In the genomic region with DNA sequence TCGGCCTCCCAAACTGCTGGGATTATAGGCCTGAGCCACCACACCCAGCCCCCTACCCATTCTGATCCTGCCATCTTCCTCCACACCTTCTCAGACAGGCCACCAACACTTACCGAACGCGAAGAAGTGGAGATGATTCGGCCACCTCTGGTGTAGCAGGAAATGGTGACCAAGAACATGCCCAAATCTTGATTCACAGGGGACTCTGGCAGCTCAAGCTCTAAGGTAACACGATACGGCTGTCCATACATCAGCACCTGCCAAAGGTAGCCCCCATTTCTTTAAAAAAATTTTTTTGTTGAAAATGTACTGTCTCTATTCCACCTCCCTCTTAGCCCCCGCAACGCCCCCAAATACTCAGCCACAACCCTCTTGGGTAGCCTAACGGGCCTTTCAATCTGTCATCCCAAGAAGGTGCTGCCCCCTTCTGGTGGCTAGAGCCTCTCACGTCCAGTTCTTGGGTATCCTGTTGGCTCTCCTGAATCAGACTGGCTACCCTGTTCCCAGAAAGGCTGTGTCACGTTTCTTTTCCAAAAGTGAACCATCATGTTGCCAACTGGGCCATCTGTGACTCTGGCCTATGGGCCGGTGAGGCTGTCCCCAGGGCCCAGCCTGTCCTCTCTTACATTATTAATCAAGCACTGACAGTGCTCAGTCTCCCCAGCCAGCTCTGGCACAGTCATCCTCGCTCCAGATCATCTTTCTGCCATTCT, we compare ENCODE assay signal across 9 cellular contexts. TPM values are rescaled to one million over a fixed set of nuclear protein-coding genes. Genes with fewer than 3 reads are reported as not detected.
DNase-seq lines count a peak whose midpoint lies in the region; ATAC-seq and TF ChIP-seq lines count a peak whose summit lies in the region.
"Had no signal": no experiment of that assay in that cellular context is flagged by ENCODE, and none has a peak within 500 bp of the region (broad histone marks: within the 10 kb centered on the region; RNA-seq: fewer than 3 reads in every experiment).

No MANE protein-coding gene starts in this region.

- peak; percentile 92 for ATAC-seq in IMR-90 (ENCODE audit: low read depth)
- ATAC-seq in gastroesophageal sphincter, result peak; percentile 81
- ATAC-seq in upper lobe of left lung (ENCODE audit: low FRiP score in 2 of 2), result peak; percentile 87 to 88
- ATAC-seq in GM19328 (IDR thresholded peaks at IDR 0.05; ENCODE audit: unreplicated experiment), result no peak

- no peak overlapping the region for H2BK12ac ChIP-seq in trophoblast cell (ENCODE audit: low read length)

- no peak overlapping the region for H3K9ac ChIP-seq in IMR-90 (ENCODE audit: low read depth, low read length)
- H3K9ac ChIP-seq in trophoblast cell (ENCODE audit: low read length), result no peak overlapping the region

- POLR2A ChIA-PET in IMR-90 (lab: Charles Lee; ENCODE audit: unreplicated experiment), result interaction anchor here (0.7 kb wide), 1 partner anchor 152 kb away, joined by 8 read pairs; no protein-coding TSS in a partner anchor

- no peak overlapping the region for H2BK120ac ChIP-seq in IMR-90 (ENCODE audit: low read depth, low read length)
- no peak overlapping the region for H2BK120ac ChIP-seq in trophoblast cell (ENCODE audit: insufficient read depth, low read length, poor library complexity)

- dilution Hi-C loops in IMR-90 (cut with HindIII; ENCODE audit: low sequenced_read_pairs, unreplicated experiment), result no loop called here

- H4K91ac ChIP-seq in IMR-90 (ENCODE audit: insufficient read depth, low read depth, low read length), result no peak overlapping the region
- no peak overlapping the region for H4K91ac ChIP-seq in trophoblast cell (ENCODE audit: low read depth, low read length)

- DNase-seq in D341Med (ENCODE audit: low spot score), result peak; percentile 77
- DNase-seq in IMR-90, result peak; percentile 82
- peak; percentile 74 to 88 for DNase-seq in SJSA1 (ENCODE audit: low read depth in 1 of 2, low spot score in 2 of 2)
- peak; percentile 15 to 65 (median 51) for DNase-seq in activated naive CD4-positive, alpha-beta T cell (lab: John Stamatoyannopoulos, UW)
- peak; percentile 71 to 83 for DNase-seq in trophoblast cell
- peak in 1 of 2 donors; percentile 86 for DNase-seq in upper lobe of left lung

- H3K9me3 ChIP-seq in IMR-90 (ENCODE audit: control insufficient read depth, insufficient read depth, low read length) (no peaks in the 10 kb centered on the region), SJSA1 (replicated peaks) (no peaks in the 10 kb centered on the region), gastroesophageal sphincter (no peaks in the 10 kb centered on the region), trophoblast cell (ENCODE audit: insufficient read depth, low read depth, low read length) (no peaks in the 10 kb centered on the region), upper lobe of left lung (no peaks in the 10 kb centered on the region)

- TF ChIP-seq POLR2A in IMR-90 (IDR thresholded peaks at IDR 0.05; ENCODE audit: low read depth, low read length) (no peak), gastroesophageal sphincter (IDR thresholded peaks at IDR 0.05) (no peak), upper lobe of left lung (IDR thresholded peaks at IDR 0.05) (no peak)

- H3K4ac ChIP-seq in IMR-90 (ENCODE audit: low read depth, low read length), result no peak overlapping the region; the same call in 1 of the 2 replicates
- no peak overlapping the region for H3K4ac ChIP-seq in trophoblast cell (ENCODE audit: low read depth, low read length)

- H3K4me2 ChIP-seq in IMR-90 (ENCODE audit: low read depth, low read length), result no peak overlapping the region
- no peak overlapping the region for H3K4me2 ChIP-seq in trophoblast cell (ENCODE audit: low read length)

- H3K4me1 ChIP-seq in IMR-90 (ENCODE audit: control insufficient read depth, insufficient read depth, low read length) (peaks cover 2% of the 10 kb centered on the region; the same call in 1 of the 2 replicates), SJSA1 (replicated peaks) (peaks cover 6% of the 10 kb centered on the region), gastroesophageal sphincter (peaks cover 0 to 26% (median 8%) of the 10 kb centered on the region in 3 donors), trophoblast cell (ENCODE audit: control insufficient read depth in 1 of 2, insufficient read depth in 2 of 2, low read length in 2 of 2) (no peaks in the 10 kb centered on the region), upper lobe of left lung (peaks cover 0 to 8% (median 0%) of the 10 kb centered on the region in 4 donors)

- peak overlapping the region; percentile 28; the same call in 1 of the 2 replicates for H2AK5ac ChIP-seq in IMR-90 (ENCODE audit: low read depth, low read length)
- no peak overlapping the region for H2AK5ac ChIP-seq in trophoblast cell (ENCODE audit: low read length)

- H3K18ac ChIP-seq in IMR-90 (ENCODE audit: low read depth, low read length), result no peak overlapping the region
- H3K18ac ChIP-seq in trophoblast cell (ENCODE audit: low read length), result no peak overlapping the region

- TF ChIP-seq CTCF in IMR-90 (conservative IDR thresholded peaks at IDR 0.05; ENCODE audit: low read depth, low read length), result peak; percentile 73
- peak in 3 of 4 experiments; percentile 70 to 83 (median 72) for TF ChIP-seq CTCF in gastroesophageal sphincter (IDR thresholded peaks at IDR 0.05)
- TF ChIP-seq CTCF in upper lobe of left lung (IDR thresholded peaks at IDR 0.05), result peak; percentile 57 to 80 (median 66)

- H3K56ac ChIP-seq in IMR-90 (ENCODE audit: extremely low read depth, insufficient read depth, low read length), result no peak overlapping the region

- no TSS peak for BruUV-seq in IMR-90 (replicated peaks; lab: Mats Ljungman, UMichigan)

- no peak overlapping the region; the same call in 1 of the 2 replicates for H3K14ac ChIP-seq in IMR-90 (replicated peaks; ENCODE audit: low read depth, low read length)
- H3K14ac ChIP-seq in trophoblast cell (ENCODE audit: low read length), result no peak overlapping the region

- TF ChIP-seq EP300 in gastroesophageal sphincter (IDR thresholded peaks at IDR 0.05) (no peak), upper lobe of left lung (IDR thresholded peaks at IDR 0.05) (no peak)

- H3K4me3 ChIP-seq in IMR-90 (ENCODE audit: insufficient read depth, low read depth, low read length) (no peak overlapping the region), SJSA1 (no peak overlapping the region), gastroesophageal sphincter (no peak overlapping the region), trophoblast cell (ENCODE audit: low read depth, low read length) (no peak overlapping the region), upper lobe of left lung (no peak overlapping the region)

- H3K36me3 ChIP-seq in IMR-90 (ENCODE audit: control insufficient read depth, insufficient read depth, low read length), result peaks cover 22% of the 10 kb centered on the region
- peaks cover 64% of the 10 kb centered on the region for H3K36me3 ChIP-seq in SJSA1
- H3K36me3 ChIP-seq in gastroesophageal sphincter, result peaks cover 0 to 51% of the 10 kb centered on the region in 2 donors
- peaks cover 41 to 44% of the 10 kb centered on the region in 2 experiments for H3K36me3 ChIP-seq in trophoblast cell (ENCODE audit: control insufficient read depth in 1 of 2, insufficient read depth in 2 of 2, low read length in 2 of 2)
- H3K36me3 ChIP-seq in upper lobe of left lung, result peaks cover 3 to 43% (median 32%) of the 10 kb centered on the region in 4 donors

- H4K8ac ChIP-seq in IMR-90 (ENCODE audit: low read depth in 2 of 2, low read length in 2 of 2) (no peak overlapping the region), trophoblast cell (ENCODE audit: low read depth, low read length) (no peak overlapping the region)

- CTCF ChIA-PET in IMR-90 (lab: Yijun Ruan, JAX), result interaction anchor here (0.6 to 3.0 kb wide), 5 partner anchors 9 to 300 kb away, joined by 3 to 11 read pairs (median 4); no protein-coding TSS in a partner anchor

- H2BK5ac ChIP-seq in IMR-90 (ENCODE audit: low read depth, low read length, poor library complexity, severe bottlenecking) (no peak overlapping the region), trophoblast cell (ENCODE audit: low read depth, low read length, poor library complexity) (no peak overlapping the region)

- H4K20me1 ChIP-seq in IMR-90 (ENCODE audit: insufficient read depth, low read length), result 0 out of 2 replicates have a peak, but pooled peaks cover 6% of the 10 kb centered on the region

- H3K9me1 ChIP-seq in IMR-90 (ENCODE audit: insufficient read depth, low read length), result peaks cover 6% of the 10 kb centered on the region; the same call in 1 of the 2 replicates

- H3K23ac ChIP-seq in IMR-90 (ENCODE audit: low read depth, low read length) (no peak overlapping the region), trophoblast cell (ENCODE audit: low read length) (no peak overlapping the region)

- in situ Hi-C loops in IMR-90 (cut with MboI; ENCODE audit: low sequenced_read_pairs), result loop anchor here (10.0 kb wide), 1 partner anchor 300 kb away; no protein-coding TSS in a partner anchor

- 28% methylated on average over 5 of the region's 14 CpGs; no CpG with 5 or more reads in 1 of the 2 experiments for WGBS in IMR-90 (ENCODE audit: extremely low coverage in 2 of 2, insufficient read length in 1 of 2), 2 experiments
- WGBS in gastroesophageal sphincter (ENCODE audit: low coverage in 1 of 2), 2 donors, result 38 to 44% methylated on average over 6 to 11 of the region's 14 CpGs
- WGBS in trophoblast cell (ENCODE audit: extremely low coverage, insufficient coverage, insufficient read length), result no CpG with 5 or more reads among the region's 14 CpGs
- 45 to 53% methylated on average over 14 of the region's 14 CpGs for WGBS in upper lobe of left lung, 2 donors

- no peaks in the 10 kb centered on the region for H3K79me2 ChIP-seq in trophoblast cell (ENCODE audit: control insufficient read depth, insufficient read depth, low read length, poor library complexity)

- no peak overlapping the region for H2BK15ac ChIP-seq in IMR-90 (ENCODE audit: low read depth, low read length)

- no peak overlapping the region for H4K12ac ChIP-seq in trophoblast cell (ENCODE audit: low read depth, low read length)

- H3K79me1 ChIP-seq in IMR-90 (ENCODE audit: low read depth in 1 of 2, low read length in 2 of 2), result peaks cover 0 to 7% of the 10 kb centered on the region in 2 experiments; a peak in 2 of 4 replicates
- H3K79me1 ChIP-seq in trophoblast cell (ENCODE audit: low read length), result no peaks in the 10 kb centered on the region

- H4K5ac ChIP-seq in IMR-90 (ENCODE audit: low read depth, low read length), result no peak overlapping the region

- H3K27ac ChIP-seq in IMR-90 (ENCODE audit: insufficient read depth, low read length), result no peak overlapping the region
- H3K27ac ChIP-seq in SJSA1, result no peak overlapping the region
- H3K27ac ChIP-seq in gastroesophageal sphincter, result peak overlapping the region in 1 of 4 donors; percentile 24
- no peak overlapping the region for H3K27ac ChIP-seq in trophoblast cell (ENCODE audit: low read depth, low read length)
- H3K27ac ChIP-seq in upper lobe of left lung, result no peak overlapping the region

- TF ChIP-seq RAD21 in IMR-90 (IDR thresholded peaks at IDR 0.05; ENCODE audit: low read length), result peak; percentile 72

- intact Hi-C loops in IMR-90 (cut with micrococcal nuclease), result loop anchor here (1.0 to 10.0 kb wide), 4 partner anchors 14 to 314 kb away; partner anchors contain the start of gene TUT1

- H3K27me3 ChIP-seq in IMR-90 (ENCODE audit: control insufficient read depth, insufficient read depth, low read length) (no peaks in the 10 kb centered on the region), SJSA1 (replicated peaks) (no peaks in the 10 kb centered on the region), gastroesophageal sphincter (no peaks in the 10 kb centered on the region), trophoblast cell (ENCODE audit: insufficient read depth, low read length) (no peaks in the 10 kb centered on the region), upper lobe of left lung (no peaks in the 10 kb centered on the region)

- H2AK9ac ChIP-seq in IMR-90 (replicated peaks; ENCODE audit: low read depth, low read length, poor library complexity), result peak overlapping the region; percentile 73

- H2BK20ac ChIP-seq in IMR-90 (ENCODE audit: low read depth, low read length), result no peak overlapping the region

- H2AFZ ChIP-seq in IMR-90 (replicated peaks; ENCODE audit: low read length, poor library complexity) (peak overlapping the region; percentile 44), trophoblast cell (ENCODE audit: insufficient read depth, low read length, poor library complexity) (no peak overlapping the region)

RNA-seq across cellular contexts. Expression of gene LRRN4CL, which starts 5.3 kb away (rescaled TPM):
- total RNA-seq in IMR-90 (2012; rRNA removed) (0.28 and 0.36 TPM in 2 replicates), gastroesophageal sphincter (10 to 100 TPM; 20.1 to 42.1 (median 32.1) TPM), upper lobe of left lung (1 to 10 TPM in 5 of 6 donors, under 1 TPM in 1; 0.61 to 6.4 (median 1.8) TPM)
- 0.84 and 1.1 TPM in 2 replicates for polyA plus RNA-seq in IMR-90 (2012; rRNA removed)
- polyA plus RNA-seq in IMR-90 (2012; cell fraction: cytosol; rRNA removed), result 1.00 and 2.5 TPM in 2 replicates
- polyA plus RNA-seq in IMR-90 (2012; cell fraction: nucleus; rRNA removed; ENCODE audit: low replicate concordance), result 1.1 and 1.5 TPM in 2 replicates
- 0.55 and 0.85 TPM in 2 replicates for total RNA-seq in SJSA1 (2014; rRNA removed; shearing (Covaris generic))
- 0.03 and 0.05 TPM in 2 replicates for polyA plus RNA-seq in trophoblast cell (2013)

RNA-seq across cellular contexts. Expression of gene BSCL2, which starts 12.6 kb away (rescaled TPM):
- total RNA-seq in IMR-90 (2012; rRNA removed), result 19.4 and 26.2 TPM in 2 replicates
- polyA plus RNA-seq in IMR-90 (2012; rRNA removed), result 46.0 and 47.1 TPM in 2 replicates
- polyA plus RNA-seq in IMR-90 (2012; cell fraction: cytosol; rRNA removed), result 37.9 and 52.3 TPM in 2 replicates
- 39.4 and 80.6 TPM in 2 replicates for polyA plus RNA-seq in IMR-90 (2012; cell fraction: nucleus; rRNA removed; ENCODE audit: low replicate concordance)
- 51.4 and 138 TPM in 2 replicates for total RNA-seq in SJSA1 (2014; rRNA removed; shearing (Covaris generic))
- 10 to 100 TPM; 25.7 to 37.8 (median 29.2) TPM for total RNA-seq in gastroesophageal sphincter
- 39.4 and 47.0 TPM in 2 replicates for polyA plus RNA-seq in trophoblast cell (2013)
- total RNA-seq in upper lobe of left lung, result 100 to 1,000 TPM in 2 of 6 donors, 10 to 100 TPM in 4; 75.5 to 198 (median 87.5) TPM

RNA-seq across cellular contexts. Expression of gene GNG3, which starts 12.9 kb away (rescaled TPM):
- not detected in 2 replicates for total RNA-seq in IMR-90 (2012; rRNA removed)
- not detected in 2 replicates for polyA plus RNA-seq in IMR-90 (2012; rRNA removed)
- polyA plus RNA-seq in IMR-90 (2012; cell fraction: cytosol; rRNA removed), result 0.04 TPM in 1 of 2 replicates, not detected in the other
- polyA plus RNA-seq in IMR-90 (2012; cell fraction: nucleus; rRNA removed; ENCODE audit: low replicate concordance), result 0.08 and 0.09 TPM in 2 replicates
- not detected in 2 replicates for total RNA-seq in SJSA1 (2014; rRNA removed; shearing (Covaris generic))
- not detected for total RNA-seq in gastroesophageal sphincter
- 0.31 and 0.32 TPM in 2 replicates for polyA plus RNA-seq in trophoblast cell (2013)
- not detected for total RNA-seq in upper lobe of left lung
- total RNA-seq: activated CD8-positive, alpha-beta memory T cell treated with anti-CD3 and anti-CD28 coated beads for 36 hours had no signal

RNA-seq across cellular contexts. Expression of gene UBXN1, which starts 15.7 kb away (rescaled TPM):
- total RNA-seq in IMR-90 (2012; rRNA removed) (50.0 and 83.0 TPM in 2 replicates), gastroesophageal sphincter (100 to 1,000 TPM; 162 to 185 (median 174) TPM), upper lobe of left lung (100 to 1,000 TPM; 104 to 186 (median 128) TPM)
- 81.6 and 96.9 TPM in 2 replicates for polyA plus RNA-seq in IMR-90 (2012; rRNA removed)
- polyA plus RNA-seq in IMR-90 (2012; cell fraction: cytosol; rRNA removed), result 88.9 and 110 TPM in 2 replicates
- 133 and 171 TPM in 2 replicates for polyA plus RNA-seq in IMR-90 (2012; cell fraction: nucleus; rRNA removed; ENCODE audit: low replicate concordance)
- total RNA-seq in SJSA1 (2014; rRNA removed; shearing (Covaris generic)), result 162 and 208 TPM in 2 replicates
- polyA plus RNA-seq in trophoblast cell (2013), result 122 and 123 TPM in 2 replicates

RNA-seq across cellular contexts. Expression of gene LBHD1, which starts 22.5 kb away (rescaled TPM):
- total RNA-seq in IMR-90 (2012; rRNA removed), result 1.4 and 1.6 TPM in 2 replicates
- polyA plus RNA-seq in IMR-90 (2012; rRNA removed), result 2.9 and 4.0 TPM in 2 replicates
- polyA plus RNA-seq in IMR-90 (2012; cell fraction: cytosol; rRNA removed), result 1.3 and 2.4 TPM in 2 replicates
- 10.3 and 19.2 TPM in 2 replicates for polyA plus RNA-seq in IMR-90 (2012; cell fraction: nucleus; rRNA removed; ENCODE audit: low replicate concordance)
- total RNA-seq in SJSA1 (2014; rRNA removed; shearing (Covaris generic)), result 2.1 and 10.1 TPM in 2 replicates
- 1 to 10 TPM; 1.2 to 3.9 (median 2.2) TPM for total RNA-seq in gastroesophageal sphincter
- 4.3 and 4.5 TPM in 2 replicates for polyA plus RNA-seq in trophoblast cell (2013)
- total RNA-seq in upper lobe of left lung, result 10 to 100 TPM in 1 of 6 donors, 1 to 10 TPM in 5; 3.6 to 19.9 (median 6.8) TPM
